In genomic region chr1:67921725-67922489, GRCh38 we compare ENCODE assay signal across 10 cellular contexts.
"Had no signal": no experiment of that assay in that cellular context is flagged by ENCODE, and none has a peak within 500 bp of the region (broad histone marks: within the 10 kb centered on the region; RNA-seq: fewer than 3 reads in every experiment).

No MANE protein-coding gene starts in this region.

- DNase-seq: activated CD4-positive, alpha-beta T cell treated with anti-CD3 and anti-CD28 coated beads, Interleukin-2, amount 10 ng/mL, durations not matched to agents 24 days and 14 days; activated naive CD4-positive, alpha-beta T cell; central memory CD4-positive, alpha-beta T cell; cortex of kidney; effector memory CD4-positive, alpha-beta T cell; erythroblast; heart left ventricle; stimulated activated CD4-positive, alpha-beta T cell treated with anti-CD3 and anti-CD28 coated beads, Interleukin-15, amount 100 ng/mL, for 24 hours; uterus had no signal

- H3K9me3 Mint-ChIP-seq: activated CD4-positive, alpha-beta T cell treated with anti-CD3 and anti-CD28 coated beads, Interleukin-2, amount 10 ng/mL, durations not matched to agents 24 days and 14 days; activated T-helper 1 cell treated with anti-CD3 and anti-CD28 coated beads, Interleukin-12 subunit alpha, Interleukin-12 subunit beta, Interleukin-2, Interleukin-4 antibody, amounts not matched to agents 30 ng/mL and 10 ng/mL and 1 ng/mL, durations not matched to agents 14 hours and 24 hours and 36 hours had no signal

- H3K9me3 ChIP-seq: heart left ventricle, uterus had no signal

- H3K36me3 ChIP-seq: heart left ventricle, uterus had no signal

- H3K4me3 ChIP-seq: heart left ventricle, uterus had no signal

- H3K27ac ChIP-seq: heart left ventricle, uterus had no signal

- H3K4me3 Mint-ChIP-seq: activated CD4-positive, alpha-beta T cell treated with anti-CD3 and anti-CD28 coated beads, Interleukin-2, amount 10 ng/mL, durations not matched to agents 24 days and 14 days; activated T-helper 1 cell treated with anti-CD3 and anti-CD28 coated beads, Interleukin-12 subunit alpha, Interleukin-12 subunit beta, Interleukin-2, Interleukin-4 antibody, amounts not matched to agents 30 ng/mL and 10 ng/mL and 1 ng/mL, durations not matched to agents 14 hours and 24 hours and 36 hours had no signal

- H3K4me1 Mint-ChIP-seq: activated CD4-positive, alpha-beta T cell treated with anti-CD3 and anti-CD28 coated beads, Interleukin-2, amount 10 ng/mL, durations not matched to agents 24 days and 14 days had no signal

- ATAC-seq: heart left ventricle had no signal

- H3K27ac Mint-ChIP-seq: activated CD4-positive, alpha-beta T cell treated with anti-CD3 and anti-CD28 coated beads, Interleukin-2, amount 10 ng/mL, durations not matched to agents 24 days and 14 days; activated T-helper 1 cell treated with anti-CD3 and anti-CD28 coated beads, Interleukin-12 subunit alpha, Interleukin-12 subunit beta, Interleukin-2, Interleukin-4 antibody, amounts not matched to agents 30 ng/mL and 10 ng/mL and 1 ng/mL, durations not matched to agents 14 hours and 24 hours and 36 hours had no signal

- H3K4me1 ChIP-seq: heart left ventricle, uterus had no signal

- H3K27me3 ChIP-seq: heart left ventricle, uterus had no signal
